18 cellular contexts compared by ENCODE assay signal in the genomic region with DNA sequence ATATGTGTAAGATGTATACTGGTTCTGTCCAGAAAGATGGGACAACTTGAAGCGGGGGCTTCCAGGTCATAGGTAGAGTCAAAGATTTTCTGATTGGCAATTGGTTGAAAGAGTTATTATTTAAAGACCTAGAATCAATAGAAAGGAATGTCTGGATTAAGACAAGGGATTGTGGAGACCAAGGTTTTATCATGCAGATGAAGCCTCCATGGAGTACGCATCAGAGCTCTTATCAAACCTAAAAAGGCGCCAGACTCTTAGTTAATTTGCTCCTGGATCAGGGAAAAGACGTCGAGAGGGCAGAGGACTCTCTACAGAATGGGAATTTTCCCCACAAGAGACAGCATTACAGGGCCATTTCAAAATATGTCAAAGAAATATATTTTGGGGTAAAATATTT.
"Had no signal": no experiment of that assay in that cellular context is flagged by ENCODE, and none has a peak within 500 bp of the region (broad histone marks: within the 10 kb centered on the region; RNA-seq: fewer than 3 reads in every experiment).

No MANE protein-coding gene starts in this region.

- H3K4me3 Mint-ChIP-seq: activated CD4-positive, alpha-beta memory T cell treated with anti-CD3 and anti-CD28 coated beads, Interleukin-2, amount 10 ng/mL, durations not matched to agents 7 days and 5 days; activated CD4-positive, alpha-beta T cell treated with anti-CD3 and anti-CD28 coated beads, Interleukin-2, amount 10 ng/mL, durations not matched to agents 24 days and 14 days; activated naive CD8-positive, alpha-beta T cell treated with anti-CD3 and anti-CD28 coated beads, Interleukin-2, amount 50 U/mL, for 24 hours; memory B cell; naive B cell had no signal

- DNase-seq: activated CD4-positive, alpha-beta memory T cell treated with anti-CD3 and anti-CD28 coated beads, Interleukin-2, amount 10 ng/mL, durations not matched to agents 7 days and 5 days; activated CD4-positive, alpha-beta T cell treated with anti-CD3 and anti-CD28 coated beads, Interleukin-2, amount 10 ng/mL, durations not matched to agents 24 days and 14 days; activated effector memory CD4-positive, alpha-beta T cell treated with anti-CD3 and anti-CD28 coated beads, Interleukin-2, amount 50 U/mL, for 16 hours; activated naive CD4-positive, alpha-beta T cell treated with anti-CD3 and anti-CD28 coated beads, Interleukin-2, amount 50 U/mL, for 16 hours; activated naive CD8-positive, alpha-beta T cell treated with anti-CD3 and anti-CD28 coated beads, Interleukin-2, amount 50 U/mL, for 24 hours; cortex of kidney; erythroblast; foreskin fibroblast; left colon; mucosa of descending colon; naive B cell; retina; sigmoid colon; stimulated activated CD4-positive, alpha-beta T cell treated with anti-CD3 and anti-CD28 coated beads, Interleukin-2, amount 100 ng/mL, for 48 hours; stimulated activated naive CD4-positive, alpha-beta T cell had no signal

- H3K27ac ChIP-seq: sigmoid colon had no signal

- H3K9me3 ChIP-seq: mucosa of descending colon, sigmoid colon had no signal

- H3K4me1 ChIP-seq: sigmoid colon had no signal

- H3K4me3 ChIP-seq: mucosa of descending colon, sigmoid colon had no signal

- FAIRE-seq: endometrium had no signal

- H3K4me1 Mint-ChIP-seq: activated naive CD8-positive, alpha-beta T cell treated with anti-CD3 and anti-CD28 coated beads, Interleukin-2, amount 50 U/mL, for 24 hours had no signal

- H3K36me3 Mint-ChIP-seq: memory B cell, naive B cell had no signal

- H3K9me3 Mint-ChIP-seq: activated CD4-positive, alpha-beta memory T cell treated with anti-CD3 and anti-CD28 coated beads, Interleukin-2, amount 10 ng/mL, durations not matched to agents 7 days and 5 days; activated CD4-positive, alpha-beta T cell treated with anti-CD3 and anti-CD28 coated beads, Interleukin-2, amount 10 ng/mL, durations not matched to agents 24 days and 14 days; activated naive CD8-positive, alpha-beta T cell treated with anti-CD3 and anti-CD28 coated beads, Interleukin-2, amount 50 U/mL, for 24 hours; memory B cell; naive B cell had no signal

- H3K27ac Mint-ChIP-seq: activated CD4-positive, alpha-beta memory T cell treated with anti-CD3 and anti-CD28 coated beads, Interleukin-2, amount 10 ng/mL, durations not matched to agents 7 days and 5 days; activated CD4-positive, alpha-beta T cell treated with anti-CD3 and anti-CD28 coated beads, Interleukin-2, amount 10 ng/mL, durations not matched to agents 24 days and 14 days; activated naive CD8-positive, alpha-beta T cell treated with anti-CD3 and anti-CD28 coated beads, Interleukin-2, amount 50 U/mL, for 24 hours; memory B cell; naive B cell; progenitor cell of endocrine pancreas had no signal

- H3K36me3 ChIP-seq: sigmoid colon had no signal
